In genomic region chr7:74658171-74659004, GRCh38 we compare ENCODE assay signal across 8 cellular contexts. TPM values are rescaled to one million over a fixed set of nuclear protein-coding genes. Genes with fewer than 3 reads are reported as not detected.
DNase-seq lines count a peak whose midpoint lies in the region; ATAC-seq and TF ChIP-seq lines count a peak whose summit lies in the region.

No MANE protein-coding gene starts in this region.

- H3K27ac Mint-ChIP-seq in activated CD4-positive, alpha-beta memory T cell treated with anti-CD3 and anti-CD28 coated beads for 36 hours = peak overlapping the region; percentile 88

- POLR2A ChIA-PET in activated CD4-positive, alpha-beta memory T cell treated with anti-CD3 and anti-CD28 coated beads for 36 hours (lab: Charles Lee) = interaction anchor here (1.0 kb wide), 1 partner anchor 46 kb away, joined by 3 read pairs; no protein-coding TSS in a partner anchor

- H3K4me3 ChIP-seq in right lobe of liver = peak overlapping the region; percentile 95 to 99 (median 98)

- no peaks in the 10 kb centered on the region for H3K36me3 ChIP-seq in right lobe of liver

- WGBS in right lobe of liver (ENCODE audit: insufficient coverage, low coverage, low lambda C conversion rate, missing lambda C conversion rate) = under 1% methylated on average over 12 of the region's 108 CpGs

- H3K27ac ChIP-seq in right lobe of liver = peak overlapping the region; percentile 99 to 100 (median 100)

- intact Hi-C loops in activated CD4-positive, alpha-beta memory T cell treated with anti-CD3 and anti-CD28 coated beads for 36 hours (cut with micrococcal nuclease) = loop anchor here (1.0 to 5.0 kb wide), 2 partner anchors 8 to 406 kb away; partner anchors contain the start of gene RFC2
- intact Hi-C loops in right lobe of liver (cut with DNase I) = no loop called here

- peaks cover 50% of the 10 kb centered on the region for H3K4me1 Mint-ChIP-seq in activated CD4-positive, alpha-beta memory T cell treated with anti-CD3 and anti-CD28 coated beads for 36 hours (ENCODE audit: low read depth)

- peaks cover 0 to 53% (median 19%) of the 10 kb centered on the region in 4 donors for H3K4me1 ChIP-seq in right lobe of liver

- peak; percentile 41 for TF ChIP-seq POLR2A in right lobe of liver (IDR thresholded peaks at IDR 0.05)

- H3K27me3 ChIP-seq in right lobe of liver = no peaks in the 10 kb centered on the region

- H3K36me3 Mint-ChIP-seq in activated CD4-positive, alpha-beta memory T cell treated with anti-CD3 and anti-CD28 coated beads for 36 hours = peaks cover 3% of the 10 kb centered on the region

- no peaks in the 10 kb centered on the region for H3K9me3 Mint-ChIP-seq in activated CD4-positive, alpha-beta memory T cell treated with anti-CD3 and anti-CD28 coated beads for 36 hours

- no peaks in the 10 kb centered on the region for H3K9me3 ChIP-seq in right lobe of liver

- peak overlapping the region; percentile 67 for H3K4me3 Mint-ChIP-seq in activated CD4-positive, alpha-beta memory T cell treated with anti-CD3 and anti-CD28 coated beads for 36 hours

- ATAC-seq in GM19372 (IDR thresholded peaks at IDR 0.05; ENCODE audit: low read depth, unreplicated experiment) = peak; percentile 63
- peak; percentile 65 for ATAC-seq in HG03521 (IDR thresholded peaks at IDR 0.05; ENCODE audit: unreplicated experiment)
- ATAC-seq in right lobe of liver = peak; percentile 54 to 81 (median 68)

- CTCF ChIA-PET in activated CD4-positive, alpha-beta memory T cell treated with anti-CD3 and anti-CD28 coated beads for 36 hours (lab: Charles Lee) = interaction anchor here (0.7 kb wide), 1 partner anchor 50 kb away, joined by 4 read pairs; no protein-coding TSS in a partner anchor

- H3K27me3 Mint-ChIP-seq in activated CD4-positive, alpha-beta memory T cell treated with anti-CD3 and anti-CD28 coated beads for 36 hours = no peaks in the 10 kb centered on the region

- no peak for TF ChIP-seq CTCF in right lobe of liver (IDR thresholded peaks at IDR 0.05)

- DNase-seq in C1 segment of cervical spinal cord (lab: John Stamatoyannopoulos, UW) (peak; percentile 40 to 96 (median 86)), NCI-H748 (lab: John Stamatoyannopoulos, UW; ENCODE audit: unreplicated experiment) (peak; percentile 97), dermis blood vessel endothelial cell (peak; percentile 97), right lobe of liver (peak; percentile 95 to 97 (median 96))
- peak; percentile 91 for DNase-seq in activated CD4-positive, alpha-beta memory T cell treated with anti-CD3 and anti-CD28 coated beads for 36 hours
- peak; percentile 89 for DNase-seq in stimulated activated CD4-positive, alpha-beta T cell treated with anti-CD3 and anti-CD28 coated beads, Interleukin-4, amount 100 ng/mL, for 1 hour

RNA-seq across cellular contexts. Expression of gene GTF2I, which starts 0.9 kb away (rescaled TPM):
- total RNA-seq in activated CD4-positive, alpha-beta memory T cell treated with anti-CD3 and anti-CD28 coated beads for 36 hours = 100 to 1,000 TPM; 113 to 116 TPM
- 142 and 195 TPM in 2 replicates for total RNA-seq in dermis blood vessel endothelial cell
- total RNA-seq in right lobe of liver = 100 to 1,000 TPM in 2 of 6 experiments, 10 to 100 TPM in 4; 59.0 to 116 (median 90.9) TPM

Comparison
In these comparisons a context has a peak if more than half of its experiments do, and no peak if none do; other contexts are left out.
1. Peak in every context shown above with its lines: DNase-seq, ATAC-seq, H3K4me3 ChIP-seq and H3K27ac ChIP-seq.